In the genomic region with DNA sequence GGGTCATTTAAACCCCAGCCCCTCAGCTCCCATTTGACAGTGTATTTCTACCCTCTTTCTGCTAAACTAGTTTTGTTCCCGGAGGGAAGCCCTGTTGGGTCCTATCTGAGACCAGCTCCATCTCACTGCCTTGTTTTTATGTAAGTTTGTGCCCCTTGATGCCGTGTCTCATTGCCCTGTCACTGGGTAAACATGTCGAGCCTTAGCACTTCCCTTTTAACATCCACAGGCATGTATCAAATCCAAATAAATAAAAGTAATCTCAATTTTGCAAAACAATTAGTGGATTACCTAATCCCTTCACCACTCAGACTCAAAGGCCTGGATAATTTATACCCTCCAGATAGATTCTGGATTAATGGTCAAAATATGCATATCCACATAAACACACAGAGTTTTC, we compare ENCODE assay signal across 23 cellular contexts.
A peak's percentile ranks its signal among the peaks of the same experiment; 100 is the strongest.
DNase-seq lines count a peak whose midpoint lies in the region; ATAC-seq, FAIRE-seq and TF ChIP-seq lines count a peak whose summit lies in the region.
"Had no signal": no experiment of that assay in that cellular context is flagged by ENCODE, and none has a peak within 500 bp of the region (broad histone marks: within the 10 kb centered on the region; RNA-seq: fewer than 3 reads in every experiment).

No MANE protein-coding gene starts in this region.

- SMC1A ChIA-PET in GM12878 (lab: Charles Lee; ENCODE audit: uncharacterized antibody, unreplicated experiment), result interaction anchor here (0.6 to 5.4 kb wide), 9 partner anchors 12 to 70 kb away, joined by 3 to 31 read pairs (median 3); no protein-coding TSS in a partner anchor

- intact Hi-C loops in PC-3 (cut with micrococcal nuclease), result no loop called here
- intact Hi-C loops in GM12878 (cut with micrococcal nuclease; ENCODE audit: unreplicated experiment), result no loop called here
- intact Hi-C loops in right lobe of liver (cut with DNase I), result no loop called here

- POLR2A ChIA-PET in PC-3 (lab: Charles Lee; ENCODE audit: unreplicated experiment), result no interaction called here
- POLR2A ChIA-PET in GM12878 (lab: Charles Lee), result interaction anchor here (1.2 to 1.7 kb wide), 2 partner anchors 9 to 10 kb away, joined by 4 to 6 read pairs; no protein-coding TSS in a partner anchor

- H3K23me2 ChIP-seq in H9 (ENCODE audit: insufficient read length, low read depth, low read length, poor library complexity, severe bottlenecking), result no peaks in the 10 kb centered on the region

- H3K4me3 Mint-ChIP-seq in H9 (no peak overlapping the region), neural crest cell (no peak overlapping the region)
- no peak overlapping the region for H3K4me3 Mint-ChIP-seq in activated CD8-positive, alpha-beta memory T cell treated with anti-CD3 and anti-CD28 coated beads, Interleukin-2, amount 10 ng/mL, durations not matched to agents 7 days and 5 days
- H3K4me3 Mint-ChIP-seq: CD4-positive, alpha-beta memory T cell; GM23338 had no signal

- no peak for FAIRE-seq in GM12878 (lab: Jason Lieb, UNC)
- FAIRE-seq: A549, G401.6, GM19239, H54 had no signal

- no CpG with 5 or more reads among the region's 3 CpGs for WGBS in H9 (ENCODE audit: extremely low coverage, insufficient read length, low lambda C conversion rate)
- WGBS in GM12878 (ENCODE audit: insufficient coverage, insufficient replicate concordance, low lambda C conversion rate, missing lambda C conversion rate), result 0% methylated on average over 3 of the region's 3 CpGs
- 38% methylated on average over 3 of the region's 3 CpGs for WGBS in right lobe of liver (ENCODE audit: insufficient coverage, low coverage, low lambda C conversion rate, missing lambda C conversion rate)

- H3K79me2 ChIP-seq in H9 (ENCODE audit: insufficient read depth, low read length) (no peaks in the 10 kb centered on the region), PC-3 (ENCODE audit: low read length) (no peaks in the 10 kb centered on the region), GM12878 (ENCODE audit: control insufficient read depth, insufficient read depth, low read length) (no peaks in the 10 kb centered on the region)

- no peak overlapping the region for H2BK20ac ChIP-seq in H9 (ENCODE audit: low read depth, low read length, poor library complexity, severe bottlenecking)

- peak; percentile 87 for ATAC-seq in PC-3
- ATAC-seq in GM12878, result peak; percentile 7; the same call in 1 of the 3 replicates
- no peak for ATAC-seq in activated CD8-positive, alpha-beta memory T cell treated with anti-CD3 and anti-CD28 coated beads, Interleukin-2, amount 10 ng/mL, durations not matched to agents 7 days and 5 days
- ATAC-seq in right lobe of liver, result no peak
- ATAC-seq: A549, GM23338, HCT116 had no signal

- H3K18ac ChIP-seq in H9 (ENCODE audit: insufficient read length, low read depth, low read length), result no peak overlapping the region

- H3K4me2 ChIP-seq in H9 (ENCODE audit: insufficient read depth, insufficient read length, low read length), result no peak overlapping the region
- H3K4me2 ChIP-seq in PC-3 (ENCODE audit: low read length), result no peak overlapping the region
- H3K4me2 ChIP-seq in GM12878 (ENCODE audit: control insufficient read depth, insufficient read depth), result no peak overlapping the region
- H3K4me2 ChIP-seq: A549, GM23338 had no signal

- peaks cover 0 to 1% (median 0%) of the 10 kb centered on the region in 3 experiments; a peak in 1 of 7 replicates for H3K36me3 Mint-ChIP-seq in H9 (ENCODE audit: insufficient read depth in 1 of 3, low read depth in 3 of 3)
- no peaks in the 10 kb centered on the region for H3K36me3 Mint-ChIP-seq in neural crest cell (ENCODE audit: low read depth)
- H3K36me3 Mint-ChIP-seq in activated CD8-positive, alpha-beta memory T cell treated with anti-CD3 and anti-CD28 coated beads, Interleukin-2, amount 10 ng/mL, durations not matched to agents 7 days and 5 days, result no peaks in the 10 kb centered on the region
- H3K36me3 Mint-ChIP-seq: CD4-positive, alpha-beta memory T cell had no signal

- no peak overlapping the region for H2AK5ac ChIP-seq in H9 (ENCODE audit: insufficient read length, low read length)

- TF ChIP-seq POLR2A in GM12878 (IDR thresholded peaks at IDR 0.05; ENCODE audit: low read depth, low read length), result no peak
- TF ChIP-seq POLR2A in right lobe of liver (IDR thresholded peaks at IDR 0.05), result no peak

- TF ChIP-seq RAD21 in GM12878 (IDR thresholded peaks at IDR 0.05; ENCODE audit: insufficient read depth, low read depth, low read length), result no peak

- BruUV-seq in PC-3 (replicated peaks; lab: Mats Ljungman, UMichigan) (no TSS peak), GM12878 (replicated peaks; lab: Mats Ljungman, UMichigan) (no TSS peak)

- no peak overlapping the region for H3K23ac ChIP-seq in H9 (ENCODE audit: insufficient read length, low read depth, low read length)

- H3K4me3 ChIP-seq in PC-3 (ENCODE audit: low read length) (no peak overlapping the region), GM12878 (no peak overlapping the region), right lobe of liver (no peak overlapping the region)
- H3K4me3 ChIP-seq: A549, GM23338 had no signal

- H3K9me3 Mint-ChIP-seq in H9 (no peaks in the 10 kb centered on the region), neural crest cell (peaks cover under 1% of the 10 kb centered on the region)
- H3K9me3 Mint-ChIP-seq in activated CD8-positive, alpha-beta memory T cell treated with anti-CD3 and anti-CD28 coated beads, Interleukin-2, amount 10 ng/mL, durations not matched to agents 7 days and 5 days (ENCODE audit: low read depth), result no peaks in the 10 kb centered on the region
- H3K9me3 Mint-ChIP-seq: GM23338 had no signal

- no peak overlapping the region for H3K56ac ChIP-seq in H9 (ENCODE audit: insufficient read length, low read depth, low read length)

- no peak overlapping the region for H4K8ac ChIP-seq in H9 (replicated peaks; ENCODE audit: insufficient read length, low read depth, low read length)

- TF ChIP-seq EP300 in GM12878 (IDR thresholded peaks at IDR 0.05; ENCODE audit: borderline replicate concordance in 1 of 2, control insufficient read depth in 1 of 2, low read depth in 2 of 2, low read length in 2 of 2), result no peak

- no peak overlapping the region for H2AFZ ChIP-seq in H9 (ENCODE audit: low read length)
- H2AFZ ChIP-seq in PC-3 (ENCODE audit: low read length), result no peak overlapping the region
- no peak overlapping the region for H2AFZ ChIP-seq in GM12878 (ENCODE audit: control insufficient read depth, low read depth, low read length)
- H2AFZ ChIP-seq: GM23338 had no signal

- H3K4me1 ChIP-seq in H9 (ENCODE audit: insufficient read depth, low read length), result no peaks in the 10 kb centered on the region; the same call in 1 of the 2 replicates
- peaks cover 4% of the 10 kb centered on the region; the same call in 1 of the 2 replicates for H3K4me1 ChIP-seq in PC-3 (ENCODE audit: insufficient read depth, low read length)
- no peaks in the 10 kb centered on the region for H3K4me1 ChIP-seq in GM12878 (ENCODE audit: control insufficient read depth, insufficient read depth, low read length)
- no peaks in the 10 kb centered on the region for H3K4me1 ChIP-seq in right lobe of liver
- H3K4me1 ChIP-seq: A549 had no signal

- H3K27ac Mint-ChIP-seq in H9 (peak overlapping the region in 2 of 3 experiments; percentile 11 to 73; a peak in 2 of 7 replicates), neural crest cell (ENCODE audit: unreplicated experiment) (peak overlapping the region; percentile 63)
- H3K27ac Mint-ChIP-seq in activated CD8-positive, alpha-beta memory T cell treated with anti-CD3 and anti-CD28 coated beads, Interleukin-2, amount 10 ng/mL, durations not matched to agents 7 days and 5 days, result no peak overlapping the region
- H3K27ac Mint-ChIP-seq: CD4-positive, alpha-beta memory T cell had no signal

- no peak overlapping the region for H4K91ac ChIP-seq in H9 (ENCODE audit: insufficient read length, low read depth, low read length)

- no peak overlapping the region for H2BK15ac ChIP-seq in H9 (ENCODE audit: low read depth, low read length)

- H2BK12ac ChIP-seq in H9 (ENCODE audit: insufficient read length, low read depth, low read length), result no peak overlapping the region

- H3K79me1 ChIP-seq in H9 (ENCODE audit: insufficient read depth, low read depth, low read length, poor library complexity, severe bottlenecking), result peaks cover 3% of the 10 kb centered on the region

- H3T11ph ChIP-seq in H9 (ENCODE audit: low read length), result no peak overlapping the region

- H3K27me3 ChIP-seq in H9 (ENCODE audit: insufficient read depth, low read length) (no peaks in the 10 kb centered on the region), PC-3 (ENCODE audit: low read length) (no peaks in the 10 kb centered on the region), GM12878 (replicated peaks in 1 of 2; ENCODE audit: control insufficient read depth in 2 of 2, insufficient read depth in 2 of 2, low read length in 1 of 2) (no peaks in the 10 kb centered on the region), right lobe of liver (no peaks in the 10 kb centered on the region)

- no peaks in the 10 kb centered on the region for H3F3A ChIP-seq in PC-3 (ENCODE audit: low read length, unreplicated experiment)

- H3K27ac ChIP-seq in H9 (ENCODE audit: insufficient read length, low read depth, low read length), result no peak overlapping the region
- no peak overlapping the region for H3K27ac ChIP-seq in PC-3 (ENCODE audit: low read length)
- no peak overlapping the region for H3K27ac ChIP-seq in GM12878 (ENCODE audit: control insufficient read depth, insufficient read depth)
- H3K27ac ChIP-seq in right lobe of liver, result no peak overlapping the region
- H3K27ac ChIP-seq: A549 had no signal

- CTCF ChIA-PET in PC-3 (lab: Charles Lee), result no interaction called here
- CTCF ChIA-PET in GM12878 (lab: Yijun Ruan, JAX), result interaction anchor here (1.0 to 1.6 kb wide), 4 partner anchors 8 to 239 kb away, joined by 3 to 5 read pairs (median 4); no protein-coding TSS in a partner anchor
- CTCF ChIA-PET in activated CD8-positive, alpha-beta memory T cell treated with anti-CD3 and anti-CD28 coated beads, Interleukin-2, amount 10 ng/mL, durations not matched to agents 7 days and 5 days (lab: Charles Lee), result no interaction called here

- no peaks in the 10 kb centered on the region for H3K9me2 ChIP-seq in PC-3 (replicated peaks; ENCODE audit: low read length)

- no peak overlapping the region for H3K4ac ChIP-seq in H9 (ENCODE audit: low read depth, low read length)

- no peaks in the 10 kb centered on the region for H3K27me3 Mint-ChIP-seq in H9 (ENCODE audit: low read depth)
- H3K27me3 Mint-ChIP-seq in neural crest cell (ENCODE audit: low read depth), result no peaks in the 10 kb centered on the region
- H3K27me3 Mint-ChIP-seq in activated CD8-positive, alpha-beta memory T cell treated with anti-CD3 and anti-CD28 coated beads, Interleukin-2, amount 10 ng/mL, durations not matched to agents 7 days and 5 days, result no peaks in the 10 kb centered on the region
- H3K27me3 Mint-ChIP-seq: CD4-positive, alpha-beta memory T cell had no signal

- in situ Hi-C loops in GM12878 (cut with MboI), result no loop called here

- H2BK120ac ChIP-seq in H9 (ENCODE audit: low read depth, low read length, poor library complexity, severe bottlenecking), result no peak overlapping the region

- H3K9me3 ChIP-seq in H9 (ENCODE audit: control insufficient read depth, low read depth, low read length), result no peaks in the 10 kb centered on the region
- no peaks in the 10 kb centered on the region for H3K9me3 ChIP-seq in PC-3 (ENCODE audit: low read length)
- no peaks in the 10 kb centered on the region for H3K9me3 ChIP-seq in GM12878 (replicated peaks; ENCODE audit: control insufficient read depth, insufficient read depth, low read length)
- no peaks in the 10 kb centered on the region for H3K9me3 ChIP-seq in right lobe of liver
- H3K9me3 ChIP-seq: A549 had no signal

- RAD21 ChIA-PET in GM12878 (lab: Charles Lee; ENCODE audit: unreplicated experiment), result interaction anchor here (0.8 kb wide), 1 partner anchor 100 kb away, joined by 4 read pairs; no protein-coding TSS in a partner anchor

- no peaks in the 10 kb centered on the region for H4K20me1 ChIP-seq in H9 (ENCODE audit: control insufficient read depth, insufficient read depth, insufficient read length)
- H4K20me1 ChIP-seq in PC-3 (ENCODE audit: low read length), result no peaks in the 10 kb centered on the region
- H4K20me1 ChIP-seq in GM12878 (ENCODE audit: control insufficient read depth, insufficient read depth), result no peaks in the 10 kb centered on the region

- TF ChIP-seq CTCF in H9 (conservative IDR thresholded peaks at IDR 0.05) (no peak), PC-3 (conservative IDR thresholded peaks at IDR 0.05; ENCODE audit: low read depth, low read length) (no peak), GM12878 (IDR thresholded peaks at IDR 0.05 in 2 of 3, conservative IDR thresholded peaks at IDR 0.05 in 1 of 3; ENCODE audit: control insufficient read depth in 2 of 3, extremely low read depth in 1 of 3, insufficient read depth in 1 of 3, low read depth in 3 of 3, low read length in 3 of 3) (no peak), neural crest cell (conservative IDR thresholded peaks at IDR 0.05) (no peak), right lobe of liver (IDR thresholded peaks at IDR 0.05) (no peak)

- H3K36me3 ChIP-seq in PC-3 (ENCODE audit: low read depth, low read length) (no peaks in the 10 kb centered on the region), GM12878 (ENCODE audit: control insufficient read depth in 2 of 2, insufficient read depth in 2 of 2, low read length in 1 of 2) (no peaks in the 10 kb centered on the region), right lobe of liver (no peaks in the 10 kb centered on the region)

- H3K14ac ChIP-seq in H9 (ENCODE audit: insufficient read depth, low read length), result no peak overlapping the region

- peaks cover 15 to 21% of the 10 kb centered on the region in 2 experiments for H3K4me1 Mint-ChIP-seq in H9
- H3K4me1 Mint-ChIP-seq in neural crest cell, result no peaks in the 10 kb centered on the region
- H3K4me1 Mint-ChIP-seq in activated CD8-positive, alpha-beta memory T cell treated with anti-CD3 and anti-CD28 coated beads, Interleukin-2, amount 10 ng/mL, durations not matched to agents 7 days and 5 days, result no peaks in the 10 kb centered on the region
- H3K4me1 Mint-ChIP-seq: CD4-positive, alpha-beta memory T cell had no signal

- no peak overlapping the region for H4K5ac ChIP-seq in H9 (ENCODE audit: insufficient read length, low read depth, low read length)

- DNase-seq in H9 (no peak), PC-3 (peak; percentile 56), GM12878 (ENCODE audit: low read depth, low spot score) (no peak), neural crest cell (ENCODE audit: low read depth, low spot score) (no peak), hepatic stellate cell (ENCODE audit: low spot score) (no peak), right lobe of liver (no peak)
- DNase-seq in stimulated activated CD4-positive, alpha-beta T cell treated with anti-CD3 and anti-CD28 coated beads, Interleukin-4, amount 100 ng/mL, for 4 hours, result no peak
- DNase-seq in activated CD8-positive, alpha-beta memory T cell treated with anti-CD3 and anti-CD28 coated beads, Interleukin-2, amount 10 ng/mL, durations not matched to agents 7 days and 5 days, result no peak
- DNase-seq: 8988T; ACHN; AML-193; C1 segment of cervical spinal cord; Calu3; CD4-positive, alpha-beta memory T cell; COR-L47; DMS153; DND-41 had no signal

- H2BK5ac ChIP-seq in H9 (ENCODE audit: insufficient read length, low read length), result no peak overlapping the region

- no peak overlapping the region for H3K9ac ChIP-seq in H9 (ENCODE audit: extremely low read depth, insufficient read length, low read length)
- H3K9ac ChIP-seq in PC-3 (ENCODE audit: low read length), result no peak overlapping the region
- no peak overlapping the region for H3K9ac ChIP-seq in GM12878 (ENCODE audit: control insufficient read depth, insufficient read depth, low read length)

Comparison
In these comparisons a context has a peak if more than half of its experiments do, and no peak if none do; other contexts are left out.
1. ATAC-seq: peak in PC-3 (single experiment) and GM12878 (single experiment); none in activated CD8-positive, alpha-beta memory T cell treated with anti-CD3 and anti-CD28 coated beads, Interleukin-2, amount 10 ng/mL, durations not matched to agents 7 days and 5 days (single experiment) and right lobe of liver (0 of 4).